In the genomic region with DNA sequence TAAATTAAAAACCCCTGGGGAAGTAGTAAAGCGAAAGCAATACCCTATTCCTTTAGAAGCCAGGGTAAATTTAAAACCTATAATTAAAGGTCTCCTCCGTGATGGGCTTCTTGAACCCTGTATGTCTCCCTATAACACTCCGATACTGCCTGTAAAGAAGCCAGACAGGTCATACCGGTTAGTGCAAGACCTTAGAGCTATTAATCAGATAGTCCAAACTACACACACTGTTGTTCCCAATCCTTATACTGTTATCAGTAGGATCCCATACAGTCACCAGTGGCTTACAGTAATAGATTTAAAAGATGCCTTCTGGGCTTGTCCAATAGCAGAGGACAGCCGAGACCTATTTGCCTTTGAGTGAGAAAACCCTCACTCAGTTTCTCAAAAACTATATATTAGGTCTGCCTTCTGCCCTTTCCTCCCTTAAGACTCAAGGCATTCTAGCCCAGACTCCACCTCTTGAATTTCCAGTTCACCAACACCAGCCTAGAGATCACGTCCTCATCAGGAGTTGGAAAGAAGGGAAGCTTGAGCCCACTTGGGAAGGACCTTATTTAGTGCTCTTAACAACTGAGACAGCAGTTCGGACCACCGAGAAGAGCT, we compare ENCODE assay signal across 17 cellular contexts. TPM values are rescaled to one million over a fixed set of nuclear protein-coding genes. Genes with fewer than 3 reads are reported as not detected.
DNase-seq lines count a peak whose midpoint lies in the region; ATAC-seq and TF ChIP-seq lines count a peak whose summit lies in the region.
"Had no signal": no experiment of that assay in that cellular context is flagged by ENCODE, and none has a peak within 500 bp of the region (broad histone marks: within the 10 kb centered on the region; RNA-seq: fewer than 3 reads in every experiment).

No MANE protein-coding gene starts in this region.

- H2AFZ ChIP-seq in trophoblast cell (ENCODE audit: insufficient read depth, low read length, poor library complexity) = no peak overlapping the region
- H2AFZ ChIP-seq: GM23248 had no signal

- H2BK120ac ChIP-seq in trophoblast cell (ENCODE audit: insufficient read depth, low read length, poor library complexity) = no peak overlapping the region

- CTCF ChIA-PET in CD8-positive, alpha-beta T cell (lab: Charles Lee) = no interaction called here

- H3K36me3 Mint-ChIP-seq in stimulated activated naive B cell treated with anti-CD40 and anti-IgM and Interleukin-4, amounts not matched to agents 10 μg/mL and 1 μg/mL and 100 μg/mL, for 72 hours = peaks cover 6 to 18% of the 10 kb centered on the region in 2 donors
- peaks cover 2% of the 10 kb centered on the region for H3K36me3 Mint-ChIP-seq in CD8-positive, alpha-beta T cell

- ATAC-seq in stimulated activated naive B cell treated with anti-CD40 and anti-IgM and Interleukin-4, amounts not matched to agents 10 μg/mL and 1 μg/mL and 100 μg/mL, for 72 hours (replicated peaks) = no peak
- no peak for ATAC-seq in CD8-positive, alpha-beta T cell
- ATAC-seq: GM12878 had no signal

- no peak overlapping the region for H2BK5ac ChIP-seq in trophoblast cell (ENCODE audit: low read depth, low read length, poor library complexity)

- no peak overlapping the region for H3K9ac ChIP-seq in trophoblast cell (ENCODE audit: low read length)
- H3K9ac ChIP-seq: GM23248 had no signal

- peaks cover 23% of the 10 kb centered on the region for H3K9me3 ChIP-seq in trophoblast cell (ENCODE audit: insufficient read depth, low read depth, low read length)
- peaks cover 20% of the 10 kb centered on the region for H3K9me3 ChIP-seq in CD8-positive, alpha-beta T cell (ENCODE audit: low read length)

- peak overlapping the region; percentile 13 for H4K8ac ChIP-seq in trophoblast cell (ENCODE audit: low read depth, low read length)

- no peaks in the 10 kb centered on the region for H3K36me3 ChIP-seq in trophoblast cell (ENCODE audit: control insufficient read depth in 1 of 2, insufficient read depth in 2 of 2, low read length in 2 of 2)
- no peaks in the 10 kb centered on the region for H3K36me3 ChIP-seq in CD8-positive, alpha-beta T cell (ENCODE audit: insufficient read depth, low read length)

- DNase-seq in ELF-1 (ENCODE audit: low read depth, low spot score) (peak; percentile 17), HT-29 (ENCODE audit: low spot score) (peak; percentile 14), trophoblast cell (peak; percentile 53 to 86), NCI-H1436 (lab: John Stamatoyannopoulos, UW) (no peak), cerebellar nuclear complex (lab: John Stamatoyannopoulos, UW) (no peak)
- no peak for DNase-seq in stimulated activated naive B cell treated with anti-CD40 and anti-IgM and Interleukin-4, amounts not matched to agents 10 μg/mL and 1 μg/mL and 100 μg/mL, for 72 hours
- no peak for DNase-seq in CD8-positive, alpha-beta T cell
- DNase-seq: C1 segment of cervical spinal cord; Caco-2; CD4-positive, alpha-beta memory T cell; DMS153; DND-41; GDM1; GM23248; H7; HCEC 1CT had no signal

- no peak overlapping the region for H2AK5ac ChIP-seq in trophoblast cell (ENCODE audit: low read length)

- no peaks in the 10 kb centered on the region for H3K79me2 ChIP-seq in trophoblast cell (ENCODE audit: control insufficient read depth, insufficient read depth, low read length, poor library complexity)

- peaks cover 4 to 6% of the 10 kb centered on the region in 2 donors for H3K4me1 Mint-ChIP-seq in stimulated activated naive B cell treated with anti-CD40 and anti-IgM and Interleukin-4, amounts not matched to agents 10 μg/mL and 1 μg/mL and 100 μg/mL, for 72 hours
- H3K4me1 Mint-ChIP-seq in CD8-positive, alpha-beta T cell (ENCODE audit: low read depth) = no peaks in the 10 kb centered on the region
- H3K4me1 Mint-ChIP-seq: CD4-positive, alpha-beta memory T cell had no signal

- H3K27me3 ChIP-seq in trophoblast cell (ENCODE audit: insufficient read depth, low read length) = no peaks in the 10 kb centered on the region
- H3K27me3 ChIP-seq in CD8-positive, alpha-beta T cell (ENCODE audit: insufficient read depth, low read length) = no peaks in the 10 kb centered on the region

- no peak overlapping the region for H3K4ac ChIP-seq in trophoblast cell (ENCODE audit: low read depth, low read length)

- H3K27me3 Mint-ChIP-seq in stimulated activated naive B cell treated with anti-CD40 and anti-IgM and Interleukin-4, amounts not matched to agents 10 μg/mL and 1 μg/mL and 100 μg/mL, for 72 hours = peaks cover 28% of the 10 kb centered on the region in 2 donors
- H3K27me3 Mint-ChIP-seq in CD8-positive, alpha-beta T cell (ENCODE audit: low read depth) = peaks cover 6% of the 10 kb centered on the region

- H3K27ac Mint-ChIP-seq in stimulated activated naive B cell treated with anti-CD40 and anti-IgM and Interleukin-4, amounts not matched to agents 10 μg/mL and 1 μg/mL and 100 μg/mL, for 72 hours = peak overlapping the region; percentile 31
- no peak overlapping the region for H3K27ac Mint-ChIP-seq in CD8-positive, alpha-beta T cell
- H3K27ac Mint-ChIP-seq: CD4-positive, alpha-beta memory T cell had no signal

- H3K79me1 ChIP-seq in trophoblast cell (ENCODE audit: low read length) = no peaks in the 10 kb centered on the region

- H3K4me1 ChIP-seq in trophoblast cell (ENCODE audit: control insufficient read depth in 1 of 2, insufficient read depth in 2 of 2, low read length in 2 of 2) = peaks cover 0 to 2% of the 10 kb centered on the region in 2 experiments
- no peaks in the 10 kb centered on the region for H3K4me1 ChIP-seq in CD8-positive, alpha-beta T cell (ENCODE audit: insufficient read depth, low read length)
- H3K4me1 ChIP-seq: Caco-2 had no signal

- POLR2A ChIA-PET in CD8-positive, alpha-beta T cell (lab: Charles Lee) = no interaction called here

- H2BK12ac ChIP-seq in trophoblast cell (ENCODE audit: low read length) = no peak overlapping the region

- no peak overlapping the region for H3K4me2 ChIP-seq in trophoblast cell (ENCODE audit: low read length)

- H3K4me3 Mint-ChIP-seq in stimulated activated naive B cell treated with anti-CD40 and anti-IgM and Interleukin-4, amounts not matched to agents 10 μg/mL and 1 μg/mL and 100 μg/mL, for 72 hours = no peak overlapping the region
- H3K4me3 Mint-ChIP-seq in CD8-positive, alpha-beta T cell = no peak overlapping the region
- H3K4me3 Mint-ChIP-seq: CD4-positive, alpha-beta memory T cell had no signal

- TF ChIP-seq CTCF in CD8-positive, alpha-beta T cell (IDR thresholded peaks at IDR 0.05) = no peak

- H3K9me3 Mint-ChIP-seq in stimulated activated naive B cell treated with anti-CD40 and anti-IgM and Interleukin-4, amounts not matched to agents 10 μg/mL and 1 μg/mL and 100 μg/mL, for 72 hours = peaks cover 34 to 36% of the 10 kb centered on the region in 2 donors
- H3K9me3 Mint-ChIP-seq in CD8-positive, alpha-beta T cell = peaks cover 36% of the 10 kb centered on the region

- peak overlapping the region; percentile 3 for H3K27ac ChIP-seq in trophoblast cell (ENCODE audit: low read depth, low read length)
- H3K27ac ChIP-seq in CD8-positive, alpha-beta T cell (ENCODE audit: low read depth, low read length) = no peak overlapping the region
- H3K27ac ChIP-seq: GM23248 had no signal

- H3K23ac ChIP-seq in trophoblast cell (ENCODE audit: low read length) = no peak overlapping the region

- no peak overlapping the region for H3K4me3 ChIP-seq in trophoblast cell (ENCODE audit: low read depth, low read length)
- H3K4me3 ChIP-seq in CD8-positive, alpha-beta T cell (ENCODE audit: low read depth, low read length) = no peak overlapping the region
- H3K4me3 ChIP-seq: GM12878, GM23248 had no signal

- no peak overlapping the region for H3K14ac ChIP-seq in trophoblast cell (ENCODE audit: low read length)

- H3K18ac ChIP-seq in trophoblast cell (ENCODE audit: low read length) = no peak overlapping the region

- H4K12ac ChIP-seq in trophoblast cell (ENCODE audit: low read depth, low read length) = no peak overlapping the region

- intact Hi-C loops in CD8-positive, alpha-beta T cell (cut with DNase I, micrococcal nuclease) = no loop called here

- WGBS in trophoblast cell (ENCODE audit: extremely low coverage, insufficient coverage, insufficient read length) = no CpG with 5 or more reads among the region's 8 CpGs

- no peak overlapping the region for H4K91ac ChIP-seq in trophoblast cell (ENCODE audit: low read depth, low read length)

RNA-seq across cellular contexts. Expression of a gene that starts 12.4 kb away (rescaled TPM):
- 10.5 and 19.8 TPM in 2 replicates for total RNA-seq in HT-29 (2014; rRNA removed; shearing (Covaris generic))
- polyA plus RNA-seq in trophoblast cell (2013) = 38.1 and 38.8 TPM in 2 replicates
- 10 to 100 TPM; 17.8 to 18.9 TPM for total RNA-seq in CD8-positive, alpha-beta T cell

RNA-seq across cellular contexts. Expression of a gene that starts 50.7 kb away (rescaled TPM):
- total RNA-seq in HT-29 (2014; rRNA removed; shearing (Covaris generic)) = 25.1 and 27.0 TPM in 2 replicates
- 57.3 and 59.1 TPM in 2 replicates for polyA plus RNA-seq in trophoblast cell (2013)
- 10 to 100 TPM; 25.6 to 25.9 TPM for total RNA-seq in CD8-positive, alpha-beta T cell

Comparison
In these comparisons a context has a peak if more than half of its experiments do, and no peak if none do; other contexts are left out.
1. DNase-seq: peak in ELF-1 (single experiment), HT-29 (single experiment) and trophoblast cell (2 of 2); none in stimulated activated naive B cell treated with anti-CD40 and anti-IgM and Interleukin-4, amounts not matched to agents 10 μg/mL and 1 μg/mL and 100 μg/mL, for 72 hours (single experiment), NCI-H1436 (single experiment), CD8-positive, alpha-beta T cell (0 of 7) and cerebellar nuclear complex (0 of 2).